Comparison of ENCODE assay signal across 1 cellular context in genomic region chr3:40452057-40452456, GRCh38.
TF ChIP-seq lines count a peak whose summit lies in the region.

No MANE protein-coding gene starts in this region.

TF ChIP-seq in WTC11, 78 proteins besides CTCF, POLR2A, EP300 and RAD21 (continued from another document):
- TF ChIP-seq ARID4B (CRISPR knock-in tag; IDR thresholded peaks at IDR 0.05; ENCODE audit: borderline replicate concordance): no peak
- no peak for TF ChIP-seq ZNF396 (CRISPR knock-in tag; IDR thresholded peaks at IDR 0.05; ENCODE audit: borderline replicate concordance)
- TF ChIP-seq, protein P1, sequence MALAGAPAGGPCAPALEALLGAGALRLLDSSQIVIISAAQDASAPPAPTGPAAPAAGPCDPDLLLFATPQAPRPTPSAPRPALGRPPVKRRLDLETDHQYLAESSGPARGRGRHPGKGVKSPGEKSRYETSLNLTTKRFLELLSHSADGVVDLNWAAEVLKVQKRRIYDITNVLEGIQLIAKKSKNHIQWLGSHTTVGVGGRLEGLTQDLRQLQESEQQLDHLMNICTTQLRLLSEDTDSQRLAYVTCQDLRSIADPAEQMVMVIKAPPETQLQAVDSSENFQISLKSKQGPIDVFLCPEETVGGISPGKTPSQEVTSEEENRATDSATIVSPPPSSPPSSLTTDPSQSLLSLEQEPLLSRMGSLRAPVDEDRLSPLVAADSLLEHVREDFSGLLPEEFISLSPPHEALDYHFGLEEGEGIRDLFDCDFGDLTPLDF (CRISPR knock-in tag; IDR thresholded peaks at IDR 0.05): no peak
- TF ChIP-seq ZNF671 (CRISPR knock-in tag; IDR thresholded peaks at IDR 0.05): no peak
- TF ChIP-seq ZNF281 (CRISPR knock-in tag; IDR thresholded peaks at IDR 0.05): no peak
- TF ChIP-seq, protein P2, sequence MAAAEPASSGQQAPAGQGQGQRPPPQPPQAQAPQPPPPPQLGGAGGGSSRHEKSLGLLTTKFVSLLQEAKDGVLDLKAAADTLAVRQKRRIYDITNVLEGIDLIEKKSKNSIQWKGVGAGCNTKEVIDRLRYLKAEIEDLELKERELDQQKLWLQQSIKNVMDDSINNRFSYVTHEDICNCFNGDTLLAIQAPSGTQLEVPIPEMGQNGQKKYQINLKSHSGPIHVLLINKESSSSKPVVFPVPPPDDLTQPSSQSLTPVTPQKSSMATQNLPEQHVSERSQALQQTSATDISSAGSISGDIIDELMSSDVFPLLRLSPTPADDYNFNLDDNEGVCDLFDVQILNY (CRISPR knock-in tag; IDR thresholded peaks at IDR 0.05): no peak
